Comparison of ENCODE assay signal across 18 cellular contexts in genomic region chr1:184911103-184911502, GRCh38.
DNase-seq lines count a peak whose midpoint lies in the region; ATAC-seq and TF ChIP-seq lines count a peak whose summit lies in the region.
"Had no signal": no experiment of that assay in that cellular context is flagged by ENCODE, and none has a peak within 500 bp of the region (broad histone marks: within the 10 kb centered on the region; RNA-seq: fewer than 3 reads in every experiment).

No MANE protein-coding gene starts in this region.

- no peaks in the 10 kb centered on the region for H3K9me3 Mint-ChIP-seq in stimulated activated naive CD8-positive, alpha-beta T cell treated with anti-CD3 and anti-CD28 coated beads, Interleukin-15, amount 100 ng/mL, for 72 hours
- H3K9me3 Mint-ChIP-seq: CD4-positive, alpha-beta T cell had no signal

- no peak for TF ChIP-seq POLR2A in body of pancreas (IDR thresholded peaks at IDR 0.05)
- no peak for TF ChIP-seq POLR2A in vagina (IDR thresholded peaks at IDR 0.05)

- no peaks in the 10 kb centered on the region for H3K36me3 ChIP-seq in left ventricle myocardium inferior
- no peaks in the 10 kb centered on the region for H3K36me3 ChIP-seq in body of pancreas (replicated peaks in 1 of 2; ENCODE audit: insufficient read depth in 1 of 2, low read depth in 2 of 2)
- H3K36me3 ChIP-seq in vagina = no peaks in the 10 kb centered on the region

- H3K27ac ChIP-seq in left ventricle myocardium inferior (replicated peaks) (peak overlapping the region; percentile 67), body of pancreas (peak overlapping the region in 3 of 4 donors; percentile 3 to 58 (median 53)), vagina (no peak overlapping the region)

- H3K4me1 ChIP-seq in left ventricle myocardium inferior (peaks cover 98% of the 10 kb centered on the region), body of pancreas (peaks cover 62% of the 10 kb centered on the region), vagina (peaks cover 17% of the 10 kb centered on the region)

- no peaks in the 10 kb centered on the region for H3K27me3 Mint-ChIP-seq in stimulated activated naive CD8-positive, alpha-beta T cell treated with anti-CD3 and anti-CD28 coated beads, Interleukin-15, amount 100 ng/mL, for 72 hours
- H3K27me3 Mint-ChIP-seq: CD4-positive, alpha-beta T cell had no signal

- TF ChIP-seq CTCF in left ventricle myocardium inferior (IDR thresholded peaks at IDR 0.05; ENCODE audit: borderline replicate concordance) (no peak), body of pancreas (IDR thresholded peaks at IDR 0.05) (no peak), vagina (IDR thresholded peaks at IDR 0.05) (no peak)

- no peak overlapping the region for H3K27ac Mint-ChIP-seq in stimulated activated naive CD8-positive, alpha-beta T cell treated with anti-CD3 and anti-CD28 coated beads, Interleukin-15, amount 100 ng/mL, for 72 hours
- H3K27ac Mint-ChIP-seq: CD4-positive, alpha-beta T cell had no signal

- H3K27me3 ChIP-seq in left ventricle myocardium inferior (ENCODE audit: low read depth) = no peaks in the 10 kb centered on the region
- H3K27me3 ChIP-seq in body of pancreas = no peaks in the 10 kb centered on the region
- H3K27me3 ChIP-seq in vagina = no peaks in the 10 kb centered on the region

- ATAC-seq in body of pancreas = no peak
- no peak for ATAC-seq in stimulated activated naive CD8-positive, alpha-beta T cell treated with anti-CD3 and anti-CD28 coated beads, Interleukin-15, amount 100 ng/mL, for 72 hours
- ATAC-seq: GM12878, Panc1 had no signal

- H3K4me3 ChIP-seq in left ventricle myocardium inferior (no peak overlapping the region), body of pancreas (no peak overlapping the region), vagina (no peak overlapping the region)
- H3K4me3 ChIP-seq: GM12878 had no signal

- H3K4me1 Mint-ChIP-seq in stimulated activated naive CD8-positive, alpha-beta T cell treated with anti-CD3 and anti-CD28 coated beads, Interleukin-15, amount 100 ng/mL, for 72 hours = no peaks in the 10 kb centered on the region

- 40 to 58% methylated on average over 1 of the region's 1 CpG for WGBS in body of pancreas, 2 donors

- H3K4me3 Mint-ChIP-seq in stimulated activated naive CD8-positive, alpha-beta T cell treated with anti-CD3 and anti-CD28 coated beads, Interleukin-15, amount 100 ng/mL, for 72 hours = no peak overlapping the region
- H3K4me3 Mint-ChIP-seq: CD4-positive, alpha-beta T cell had no signal

- no peaks in the 10 kb centered on the region for H3K9me3 ChIP-seq in left ventricle myocardium inferior (replicated peaks)
- H3K9me3 ChIP-seq in body of pancreas = no peaks in the 10 kb centered on the region
- H3K9me3 ChIP-seq in vagina = no peaks in the 10 kb centered on the region
- H3K9me3 ChIP-seq: Caco-2 had no signal

- intact Hi-C loops in left ventricle myocardium inferior (cut with micrococcal nuclease) (no loop called here), cardiac septum (cut with DNase I) (no loop called here), body of pancreas (cut with DNase I) (no loop called here), vagina (cut with DNase I) (no loop called here)

- no peak for DNase-seq in left ventricle myocardium inferior
- no peak for DNase-seq in cardiac septum (ENCODE audit: low spot score)
- no peak for DNase-seq in body of pancreas
- DNase-seq in fibroblast of peridontal ligament (ENCODE audit: extremely low read depth) = peak; percentile 61
- DNase-seq in NCI-H524 (lab: John Stamatoyannopoulos, UW) = no peak
- no peak for DNase-seq in vagina (ENCODE audit: extremely low spot score in 2 of 2)
- DNase-seq in stimulated activated naive CD4-positive, alpha-beta T cell treated with Interleukin-2 at 50 U/mL for 16 hours (lab: John Stamatoyannopoulos, UW) = no peak
- DNase-seq in stimulated activated naive CD8-positive, alpha-beta T cell treated with anti-CD3 and anti-CD28 coated beads, Interleukin-15, amount 100 ng/mL, for 72 hours = no peak
- DNase-seq: Caco-2; CD4-positive, alpha-beta T cell; DMS153; GF-D8; H7; NCI-H1417 treated with DMSO at 0.1 percent for 48 hours; NCI-H187 treated with DMSO at 0.1 percent for 48 hours; NCI-H524 treated with DMSO at 0.1 percent for 48 hours had no signal
